8 cellular contexts compared by ENCODE assay signal in genomic region chr5:172283862-172284274, GRCh38. TPM values are rescaled to one million over a fixed set of nuclear protein-coding genes. Genes with fewer than 3 reads are reported as not detected.
DNase-seq lines count a peak whose midpoint lies in the region; ATAC-seq lines count a peak whose summit lies in the region.

No MANE protein-coding gene starts in this region.

- DNase-seq in SIG-M5 treated with dmso at 0.1 percent for 504 hours (lab: John Stamatoyannopoulos, UW; ENCODE audit: unreplicated experiment) (peak; percentile 71), SIG-M5 (lab: John Stamatoyannopoulos, UW) (no peak), NCI-H1930 (lab: John Stamatoyannopoulos, UW) (peak; percentile 43 to 78), cerebellum (ENCODE audit: low spot score) (peak; percentile 96), kidney glomerular epithelial cell (lab: John Stamatoyannopoulos, UW) (peak; percentile 76)
- DNase-seq in activated CD4-positive, CD25-positive, alpha-beta regulatory T cell treated with anti-CD3 and anti-CD28 coated beads, Interleukin-2, amount 50 U/mL, for 16 hours (ENCODE audit: low read depth, low spot score), result peak; percentile 51
- peak; percentile 65 to 83 for DNase-seq in stimulated activated CD4-positive, alpha-beta T cell treated with anti-CD3 and anti-CD28 coated beads, Interleukin-1b, Interleukin-23, amount 100 ng/mL, for 4 hours (ENCODE audit: low read depth in 2 of 2)

- ATAC-seq in HG02870 (IDR thresholded peaks at IDR 0.05; ENCODE audit: unreplicated experiment), result peak; percentile 77

RNA-seq across cellular contexts. Expression of gene UBTD2, which starts 0.3 kb away (rescaled TPM):
- total RNA-seq in cerebellum, result 48.5 TPM
